In genomic region chrX:101657495-101657894, GRCh38 we compare ENCODE assay signal across 27 cellular contexts. TPM values are rescaled to one million over a fixed set of nuclear protein-coding genes. Genes with fewer than 3 reads are reported as not detected.
"Had no signal": no experiment of that assay in that cellular context is flagged by ENCODE, and none has a peak within 500 bp of the region (broad histone marks: within the 10 kb centered on the region; RNA-seq: fewer than 3 reads in every experiment).

No MANE protein-coding gene starts in this region.

- H3K27ac Mint-ChIP-seq: activated CD4-positive, alpha-beta memory T cell treated with anti-CD3 and anti-CD28 coated beads, Interleukin-2, amount 10 ng/mL, durations not matched to agents 7 days and 5 days; activated naive CD8-positive, alpha-beta T cell treated with anti-CD3 and anti-CD28 coated beads, Interleukin-2, amount 10 ng/mL, durations not matched to agents 7 days and 5 days; activated T-cell treated with anti-CD3 and anti-CD28 coated beads, Interleukin-2, amount 50 U/mL, for 72 hours; T-helper 1 cell treated with Interleukin-12 subunit alpha and Interleukin-12 subunit beta and Interleukin-4 antibody, amounts not matched to agents 30 μg/mL and 1 μg/mL, for 36 hours had no signal

- H3K27ac ChIP-seq: body of pancreas, KMS-11, SJCRH30 had no signal

- ATAC-seq: activated T-cell treated with anti-CD3 and anti-CD28 coated beads, Interleukin-2, amount 50 U/mL, for 72 hours; body of pancreas; Panc1; Right ventricle myocardium inferior had no signal

- H3K9me3 ChIP-seq: body of pancreas, SJCRH30, SK-N-SH had no signal

- DNase-seq: activated CD4-positive, alpha-beta memory T cell treated with anti-CD3 and anti-CD28 coated beads, Interleukin-2, amount 10 ng/mL, durations not matched to agents 7 days and 5 days; activated CD4-positive, alpha-beta T cell treated with anti-CD3 and anti-CD28 coated beads, Interleukin-2, amount 50 U/mL, for 1 hour; activated CD4-positive, CD25-positive, alpha-beta regulatory T cell; activated naive CD4-positive, alpha-beta T cell treated with anti-CD3 and anti-CD28 coated beads, Interleukin-2, amount 50 U/mL, for 16 hours; activated naive CD8-positive, alpha-beta T cell treated with anti-CD3 and anti-CD28 coated beads, Interleukin-2, amount 10 ng/mL, durations not matched to agents 7 days and 5 days; activated T-cell treated with anti-CD3 and anti-CD28 coated beads for 4 hours; activated T-cell treated with anti-CD3 and anti-CD28 coated beads, Interleukin-2, amount 50 U/mL, for 72 hours; aorta; body of pancreas; NCI-H1092; NCI-H1417; NCI-H1930; NCI-H2171; NCI-H2227 treated with DMSO at 0.1 percent for 48 hours; NCI-H446 treated with DMSO at 0.1 percent for 48 hours; NCI-H526; NK-92 treated with Interleukin-12 subunit alpha and Interleukin-12 subunit beta, amount 100 ng/mL, for 24 hours; OCI-M1; RPMI8226; SJCRH30; SK-N-SH had no signal

- H3K27me3 ChIP-seq: body of pancreas, SJCRH30 had no signal

- H3K27me3 Mint-ChIP-seq: activated naive CD8-positive, alpha-beta T cell treated with anti-CD3 and anti-CD28 coated beads, Interleukin-2, amount 10 ng/mL, durations not matched to agents 7 days and 5 days had no signal

- H3K9me3 Mint-ChIP-seq: activated CD4-positive, alpha-beta memory T cell treated with anti-CD3 and anti-CD28 coated beads, Interleukin-2, amount 10 ng/mL, durations not matched to agents 7 days and 5 days; activated naive CD8-positive, alpha-beta T cell treated with anti-CD3 and anti-CD28 coated beads, Interleukin-2, amount 10 ng/mL, durations not matched to agents 7 days and 5 days; activated T-cell treated with anti-CD3 and anti-CD28 coated beads, Interleukin-2, amount 50 U/mL, for 72 hours; central memory CD8-positive, alpha-beta T cell; T-helper 1 cell treated with Interleukin-12 subunit alpha and Interleukin-12 subunit beta and Interleukin-4 antibody, amounts not matched to agents 30 μg/mL and 1 μg/mL, for 36 hours had no signal

- H3K4me3 ChIP-seq: body of pancreas had no signal

- H3K4me1 ChIP-seq: body of pancreas had no signal

RNA-seq across cellular contexts. Expression of gene ARMCX2, which starts 2.2 kb away (rescaled TPM):
- total RNA-seq: MCF 10A had no signal

RNA-seq across cellular contexts. Expression of gene ARMCX6, which starts 39.7 kb away (rescaled TPM):
- total RNA-seq: MCF 10A had no signal
